In genomic region chr10:22150842-22151241, GRCh38 we compare ENCODE assay signal across 11 cellular contexts.
"Had no signal": no experiment of that assay in that cellular context is flagged by ENCODE, and none has a peak within 500 bp of the region (broad histone marks: within the 10 kb centered on the region; RNA-seq: fewer than 3 reads in every experiment).

No MANE protein-coding gene starts in this region.

- H3K4me1 ChIP-seq: HAP-1 had no signal

- H3K4me3 ChIP-seq: GM23248, GM23338, HAP-1 had no signal

- ATAC-seq: GM23338, HCT116 had no signal

- H3K9me3 ChIP-seq: HAP-1 had no signal

- H3K36me3 ChIP-seq: HAP-1 had no signal

- H3K9ac ChIP-seq: GM23248 had no signal

- FAIRE-seq: H1, H54 had no signal

- H3K4me2 ChIP-seq: GM23338 had no signal

- H2AFZ ChIP-seq: GM23248, GM23338 had no signal

- DNase-seq: GM23248, GOT3, H7, H9, HCEC 1CT, HFFc6 had no signal

- H3K27ac ChIP-seq: GM23248 had no signal
